In genomic region chrX:65696613-65697012, GRCh38 we compare ENCODE assay signal across 9 cellular contexts. TPM values are rescaled to one million over a fixed set of nuclear protein-coding genes. Genes with fewer than 3 reads are reported as not detected.
DNase-seq lines count a peak whose midpoint lies in the region; ATAC-seq and TF ChIP-seq lines count a peak whose summit lies in the region.
"Had no signal": no experiment of that assay in that cellular context is flagged by ENCODE, and none has a peak within 500 bp of the region (broad histone marks: within the 10 kb centered on the region; RNA-seq: fewer than 3 reads in every experiment).

No MANE protein-coding gene starts in this region.

- peaks cover 92% of the 10 kb centered on the region for H3K4me1 Mint-ChIP-seq in activated T-cell treated with anti-CD3 and anti-CD28 coated beads, Interleukin-2, amount 50 U/mL, for 24 hours (ENCODE audit: low read depth)
- peaks cover 74% of the 10 kb centered on the region for H3K4me1 Mint-ChIP-seq in T-helper 2 cell treated with Interferon-gamma antibody and Interleukin-4, amounts not matched to agents 5 μg/mL and 100 μg/mL, for 36 hours (ENCODE audit: low read depth)

- no peak for DNase-seq in activated T-cell treated with anti-CD3 and anti-CD28 coated beads, Interleukin-2, amount 50 U/mL, for 24 hours
- no peak for DNase-seq in activated T-cell treated with anti-CD3 and anti-CD28 coated beads for 4 hours
- no peak for DNase-seq in T-helper 2 cell treated with Interferon-gamma antibody and Interleukin-4, amounts not matched to agents 5 μg/mL and 100 μg/mL, for 36 hours (ENCODE audit: low spot score)
- DNase-seq in NCI-H146 (lab: John Stamatoyannopoulos, UW), result no peak
- DNase-seq in D341Med (ENCODE audit: low spot score), result no peak
- DNase-seq: stimulated activated CD8-positive, alpha-beta memory T cell treated with anti-CD3 and anti-CD28 coated beads, Interleukin-4, amount 100 ng/mL, for 48 hours had no signal

- ATAC-seq in gastroesophageal sphincter (no peak), HG03469 (IDR thresholded peaks at IDR 0.05; ENCODE audit: unreplicated experiment) (no peak)

- peak overlapping the region; percentile 47 to 71 (median 59) for H3K27ac ChIP-seq in gastroesophageal sphincter
- H3K27ac ChIP-seq in stomach smooth muscle (ENCODE audit: low read length), result peak overlapping the region; percentile 46

- WGBS in gastroesophageal sphincter (ENCODE audit: low coverage in 1 of 2), 2 donors, result 90% methylated on average over 2 to 3 of the region's 3 CpGs

- peak overlapping the region; percentile 92 for H3K27ac Mint-ChIP-seq in activated T-cell treated with anti-CD3 and anti-CD28 coated beads, Interleukin-2, amount 50 U/mL, for 24 hours
- H3K27ac Mint-ChIP-seq in T-helper 2 cell treated with Interferon-gamma antibody and Interleukin-4, amounts not matched to agents 5 μg/mL and 100 μg/mL, for 36 hours, result peak overlapping the region; percentile 96

- peak overlapping the region; percentile 58 for H3K4me3 Mint-ChIP-seq in activated T-cell treated with anti-CD3 and anti-CD28 coated beads, Interleukin-2, amount 50 U/mL, for 24 hours
- H3K4me3 Mint-ChIP-seq in T-helper 2 cell treated with Interferon-gamma antibody and Interleukin-4, amounts not matched to agents 5 μg/mL and 100 μg/mL, for 36 hours, result peak overlapping the region; percentile 89

- H3K27me3 ChIP-seq in gastroesophageal sphincter (no peaks in the 10 kb centered on the region), stomach smooth muscle (ENCODE audit: control insufficient read depth in 1 of 2, insufficient read depth in 2 of 2, low read length in 2 of 2) (peaks cover 0 to 5% of the 10 kb centered on the region in 2 donors)

- no peak for TF ChIP-seq POLR2A in gastroesophageal sphincter (IDR thresholded peaks at IDR 0.05)

- TF ChIP-seq EP300 in gastroesophageal sphincter (IDR thresholded peaks at IDR 0.05), result no peak

- H3K9me3 ChIP-seq in gastroesophageal sphincter (no peaks in the 10 kb centered on the region), stomach smooth muscle (ENCODE audit: control insufficient read depth in 2 of 2, low read length in 2 of 2) (peaks cover 0 to 2% of the 10 kb centered on the region in 2 donors)

- no peak overlapping the region for H3K4me3 ChIP-seq in gastroesophageal sphincter
- H3K4me3 ChIP-seq in stomach smooth muscle (ENCODE audit: low read length in 2 of 2), result no peak overlapping the region

- no peaks in the 10 kb centered on the region for H3K36me3 ChIP-seq in gastroesophageal sphincter
- peaks cover 4 to 5% of the 10 kb centered on the region in 2 donors for H3K36me3 ChIP-seq in stomach smooth muscle (ENCODE audit: control insufficient read depth in 2 of 2, insufficient read depth in 2 of 2, low read length in 2 of 2)

- H3K9ac ChIP-seq in stomach smooth muscle (ENCODE audit: low read length in 2 of 2), result peak overlapping the region in 1 of 2 donors; percentile 15

- no peak for TF ChIP-seq CTCF in gastroesophageal sphincter (IDR thresholded peaks at IDR 0.05)

- no peaks in the 10 kb centered on the region for H3K27me3 Mint-ChIP-seq in activated T-cell treated with anti-CD3 and anti-CD28 coated beads, Interleukin-2, amount 50 U/mL, for 24 hours
- no peaks in the 10 kb centered on the region for H3K27me3 Mint-ChIP-seq in T-helper 2 cell treated with Interferon-gamma antibody and Interleukin-4, amounts not matched to agents 5 μg/mL and 100 μg/mL, for 36 hours (ENCODE audit: low read depth)

- peaks cover 77% of the 10 kb centered on the region for H3K36me3 Mint-ChIP-seq in activated T-cell treated with anti-CD3 and anti-CD28 coated beads, Interleukin-2, amount 50 U/mL, for 24 hours (ENCODE audit: low read depth)
- H3K36me3 Mint-ChIP-seq in T-helper 2 cell treated with Interferon-gamma antibody and Interleukin-4, amounts not matched to agents 5 μg/mL and 100 μg/mL, for 36 hours (ENCODE audit: low read depth), result peaks cover 43% of the 10 kb centered on the region

- no peaks in the 10 kb centered on the region for H3K9me3 Mint-ChIP-seq in activated T-cell treated with anti-CD3 and anti-CD28 coated beads, Interleukin-2, amount 50 U/mL, for 24 hours
- no peaks in the 10 kb centered on the region for H3K9me3 Mint-ChIP-seq in T-helper 2 cell treated with Interferon-gamma antibody and Interleukin-4, amounts not matched to agents 5 μg/mL and 100 μg/mL, for 36 hours

- H3K4me1 ChIP-seq in gastroesophageal sphincter (peaks cover 0 to 93% (median 14%) of the 10 kb centered on the region in 3 donors), stomach smooth muscle (ENCODE audit: control insufficient read depth, insufficient read depth, low read length) (peaks cover 33% of the 10 kb centered on the region)

RNA-seq across cellular contexts. Expression of gene MSN, which starts 29.2 kb away (rescaled TPM):
- 100 to 1,000 TPM; 191 to 355 (median 269) TPM for total RNA-seq in gastroesophageal sphincter
